In the genomic region with DNA sequence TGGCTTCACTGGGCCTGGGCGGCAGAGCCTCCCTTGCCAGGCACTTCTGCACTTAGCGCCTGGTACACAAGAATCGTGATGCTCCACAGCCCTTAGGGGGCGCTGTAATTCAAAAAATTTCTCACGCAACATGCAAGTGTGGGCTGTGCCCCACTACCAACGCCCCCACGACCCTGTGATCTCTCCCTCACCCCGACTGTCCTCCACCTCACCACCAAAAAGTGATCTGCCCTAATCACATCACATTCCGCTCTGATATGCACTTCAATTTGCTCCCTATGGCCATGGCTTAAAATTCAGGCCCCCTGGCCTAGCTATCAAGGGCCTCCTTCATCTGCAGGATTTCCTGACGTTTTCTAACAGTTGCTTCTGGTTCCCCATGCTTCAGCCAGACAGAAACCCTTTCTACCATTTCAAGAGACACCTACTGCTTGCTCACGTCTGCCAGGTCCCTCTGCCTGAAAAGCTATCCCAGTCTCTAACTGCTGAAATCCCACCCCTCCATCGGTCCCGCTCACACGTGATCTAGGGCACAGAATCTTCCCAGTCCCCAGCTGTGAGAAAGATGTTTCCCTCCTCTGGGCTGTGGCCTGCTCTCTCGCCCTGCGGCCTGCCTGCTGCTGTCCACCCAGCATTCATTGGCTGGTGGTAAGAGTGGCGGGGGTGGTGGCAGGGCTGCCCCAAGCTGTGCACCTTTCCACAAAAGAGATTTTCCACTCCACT, we compare ENCODE assay signal across 11 cellular contexts. TPM values are rescaled to one million over a fixed set of nuclear protein-coding genes. Genes with fewer than 3 reads are reported as not detected.
DNase-seq lines count a peak whose midpoint lies in the region; ATAC-seq, FAIRE-seq and TF ChIP-seq lines count a peak whose summit lies in the region.
"Had no signal": no experiment of that assay in that cellular context is flagged by ENCODE, and none has a peak within 500 bp of the region (broad histone marks: within the 10 kb centered on the region; RNA-seq: fewer than 3 reads in every experiment).

No MANE protein-coding gene starts in this region.

- H3K36me3 ChIP-seq in SK-N-SH (replicated peaks in 1 of 2; ENCODE audit: control insufficient read depth in 1 of 2, insufficient read depth in 2 of 2, low read length in 1 of 2): no peaks in the 10 kb centered on the region
- no peaks in the 10 kb centered on the region for H3K36me3 ChIP-seq in bronchial epithelial cell (ENCODE audit: control insufficient read depth, insufficient read depth, low read length)
- H3K36me3 ChIP-seq: vagina had no signal

- H3K9me3 Mint-ChIP-seq in osteocyte (ENCODE audit: unreplicated experiment): no peaks in the 10 kb centered on the region
- H3K9me3 Mint-ChIP-seq: central memory CD8-positive, alpha-beta T cell had no signal

- no peaks in the 10 kb centered on the region for H3K9me3 ChIP-seq in SK-N-SH
- H3K9me3 ChIP-seq: vagina had no signal

- H3K27me3 ChIP-seq in SK-N-SH (ENCODE audit: insufficient read depth): no peaks in the 10 kb centered on the region
- H3K27me3 ChIP-seq in bronchial epithelial cell (ENCODE audit: control insufficient read depth, insufficient read depth, low read length): no peaks in the 10 kb centered on the region
- H3K27me3 ChIP-seq: vagina had no signal

- H3K4me2 ChIP-seq in SK-N-SH: no peak overlapping the region

- no peak for TF ChIP-seq EP300 in SK-N-SH (IDR thresholded peaks at IDR 0.05; ENCODE audit: borderline replicate concordance in 1 of 2, low read depth in 1 of 2, low read length in 1 of 2)

- CTCF ChIA-PET in SK-N-SH (lab: Yijun Ruan, JAX): interaction anchor here (0.8 to 2.1 kb wide), 4 partner anchors 14 to 35 kb away, joined by 3 to 15 read pairs (median 4); no protein-coding TSS in a partner anchor

- no peak overlapping the region for H3K27ac ChIP-seq in SK-N-SH (ENCODE audit: low read depth in 2 of 2, low read length in 1 of 2)
- H3K27ac ChIP-seq: vagina had no signal

- H3K4me1 ChIP-seq in SK-N-SH (ENCODE audit: control insufficient read depth in 1 of 2, insufficient read depth in 2 of 2, low read depth in 1 of 2, low read length in 1 of 2): peaks cover 10 to 17% of the 10 kb centered on the region in 2 experiments; a peak in 3 of 4 replicates

- no peak overlapping the region for H3K9ac ChIP-seq in SK-N-SH

- 83% methylated on average over 17 of the region's 17 CpGs for WGBS in SK-N-SH (ENCODE audit: low lambda C conversion rate)

- peaks cover 11% of the 10 kb centered on the region for H3F3A ChIP-seq in SK-N-SH (replicated peaks; ENCODE audit: insufficient read depth)

- peaks cover 17% of the 10 kb centered on the region for H3K4me1 Mint-ChIP-seq in osteocyte (ENCODE audit: unreplicated experiment)
- H3K4me1 Mint-ChIP-seq: B cell had no signal

- no peaks in the 10 kb centered on the region for H3K9me2 ChIP-seq in SK-N-SH

- H3K4me3 ChIP-seq in SK-N-SH (ENCODE audit: low read depth in 2 of 2, low read length in 1 of 2) (no peak overlapping the region), bronchial epithelial cell (ENCODE audit: low read depth, low read length) (no peak overlapping the region)
- H3K4me3 ChIP-seq: vagina had no signal

- H2AFZ ChIP-seq in SK-N-SH (ENCODE audit: low read depth): no peak overlapping the region

- H4K20me1 ChIP-seq in SK-N-SH (ENCODE audit: insufficient read depth): no peaks in the 10 kb centered on the region

- no peak overlapping the region for H3K4me3 Mint-ChIP-seq in osteocyte (ENCODE audit: unreplicated experiment)
- H3K4me3 Mint-ChIP-seq: B cell; central memory CD8-positive, alpha-beta T cell had no signal

- no peak for TF ChIP-seq RAD21 in SK-N-SH (IDR thresholded peaks at IDR 0.05; ENCODE audit: low read length)

- DNase-seq in SK-N-SH: no peak
- no peak for DNase-seq in bronchial epithelial cell (ENCODE audit: low read depth)
- DNase-seq in osteocyte (ENCODE audit: extremely low spot score, unreplicated experiment): no peak
- DNase-seq in central memory CD4-positive, alpha-beta T cell: no peak
- no peak for DNase-seq in NOMO-1 (lab: John Stamatoyannopoulos, UW; ENCODE audit: unreplicated experiment in 2 of 2)
- DNase-seq in NCI-H510A treated with DMSO at 0.1 percent for 48 hours (lab: John Stamatoyannopoulos, UW): no peak

- POLR2A ChIA-PET in SK-N-SH (lab: Yijun Ruan, JAX): no interaction called here

- no peak for FAIRE-seq in bronchial epithelial cell (lab: Jason Lieb, UNC)

- H3K27ac Mint-ChIP-seq in osteocyte (ENCODE audit: unreplicated experiment): no peak overlapping the region
- H3K27ac Mint-ChIP-seq: B cell had no signal

- H3K27me3 Mint-ChIP-seq in osteocyte (ENCODE audit: unreplicated experiment): no peaks in the 10 kb centered on the region

- ATAC-seq in SK-N-SH treated with all-trans-retinoic acid at 6 μM for 48 hours: no peak

- no peaks in the 10 kb centered on the region for H3K36me3 Mint-ChIP-seq in osteocyte (ENCODE audit: unreplicated experiment)

- TF ChIP-seq CTCF in SK-N-SH (IDR thresholded peaks at IDR 0.05) (peak; percentile 52), LNCAP (IDR thresholded peaks at IDR 0.05) (peak; percentile 35; the same call in 1 of the 2 replicates), bronchial epithelial cell (IDR thresholded peaks at IDR 0.05; ENCODE audit: insufficient read depth, low read length, severe bottlenecking) (peak; percentile 8), osteocyte (IDR thresholded peaks at IDR 0.05) (peak; percentile 31)

- no peaks in the 10 kb centered on the region for H3K79me2 ChIP-seq in SK-N-SH (ENCODE audit: insufficient read depth)

TF ChIP-seq in SK-N-SH, 30 proteins besides CTCF, POLR2A, EP300 and RAD21:
- no peak for TF ChIP-seq RFX5 (IDR thresholded peaks at IDR 0.05; ENCODE audit: low read length)
- no peak for TF ChIP-seq GABPA (IDR thresholded peaks at IDR 0.05; ENCODE audit: low read depth)
- no peak for TF ChIP-seq RXRA (IDR thresholded peaks at IDR 0.05; ENCODE audit: borderline replicate concordance, low read depth)
- TF ChIP-seq, protein P1, sequence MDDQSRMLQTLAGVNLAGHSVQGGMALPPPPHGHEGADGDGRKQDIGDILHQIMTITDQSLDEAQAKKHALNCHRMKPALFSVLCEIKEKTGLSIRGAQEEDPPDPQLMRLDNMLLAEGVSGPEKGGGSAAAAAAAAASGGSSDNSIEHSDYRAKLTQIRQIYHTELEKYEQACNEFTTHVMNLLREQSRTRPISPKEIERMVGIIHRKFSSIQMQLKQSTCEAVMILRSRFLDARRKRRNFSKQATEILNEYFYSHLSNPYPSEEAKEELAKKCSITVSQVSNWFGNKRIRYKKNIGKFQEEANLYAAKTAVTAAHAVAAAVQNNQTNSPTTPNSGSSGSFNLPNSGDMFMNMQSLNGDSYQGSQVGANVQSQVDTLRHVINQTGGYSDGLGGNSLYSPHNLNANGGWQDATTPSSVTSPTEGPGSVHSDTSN (IDR thresholded peaks at IDR 0.05): no peak
- TF ChIP-seq, protein P2, sequence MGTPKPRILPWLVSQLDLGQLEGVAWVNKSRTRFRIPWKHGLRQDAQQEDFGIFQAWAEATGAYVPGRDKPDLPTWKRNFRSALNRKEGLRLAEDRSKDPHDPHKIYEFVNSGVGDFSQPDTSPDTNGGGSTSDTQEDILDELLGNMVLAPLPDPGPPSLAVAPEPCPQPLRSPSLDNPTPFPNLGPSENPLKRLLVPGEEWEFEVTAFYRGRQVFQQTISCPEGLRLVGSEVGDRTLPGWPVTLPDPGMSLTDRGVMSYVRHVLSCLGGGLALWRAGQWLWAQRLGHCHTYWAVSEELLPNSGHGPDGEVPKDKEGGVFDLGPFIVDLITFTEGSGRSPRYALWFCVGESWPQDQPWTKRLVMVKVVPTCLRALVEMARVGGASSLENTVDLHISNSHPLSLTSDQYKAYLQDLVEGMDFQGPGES (IDR thresholded peaks at IDR 0.05; ENCODE audit: low read depth, low read length): no peak
TF ChIP-seq in SK-N-SH: peak in this region for 0.

TF ChIP-seq in SK-N-SH treated with all-trans-retinoic acid at 6 μM for 48 hours, 23 proteins besides CTCF, POLR2A, EP300 and RAD21 (continues in another document):
- TF ChIP-seq ZNF565 (CRISPR knock-in tag; conservative IDR thresholded peaks at IDR 0.05; ENCODE audit: low read depth) (no peak), ZNF70 (CRISPR knock-in tag; IDR thresholded peaks at IDR 0.05) (no peak), PPARA (CRISPR knock-in tag; IDR thresholded peaks at IDR 0.05; ENCODE audit: borderline replicate concordance) (no peak), GLIS3 (CRISPR knock-in tag; IDR thresholded peaks at IDR 0.05) (no peak), TOX (CRISPR knock-in tag; IDR thresholded peaks at IDR 0.05; ENCODE audit: borderline replicate concordance) (no peak), ARNTL (CRISPR knock-in tag; IDR thresholded peaks at IDR 0.05; ENCODE audit: borderline replicate concordance, low read depth) (no peak), ISL1 (CRISPR knock-in tag; IDR thresholded peaks at IDR 0.05) (no peak), CSDC2 (CRISPR knock-in tag; IDR thresholded peaks at IDR 0.05) (no peak), ZNF8 (CRISPR knock-in tag; IDR thresholded peaks at IDR 0.05) (no peak), ZFP3 (CRISPR knock-in tag; IDR thresholded peaks at IDR 0.05) (no peak), SNAI2 (CRISPR knock-in tag; IDR thresholded peaks at IDR 0.05) (no peak)
- TF ChIP-seq, protein P3, sequence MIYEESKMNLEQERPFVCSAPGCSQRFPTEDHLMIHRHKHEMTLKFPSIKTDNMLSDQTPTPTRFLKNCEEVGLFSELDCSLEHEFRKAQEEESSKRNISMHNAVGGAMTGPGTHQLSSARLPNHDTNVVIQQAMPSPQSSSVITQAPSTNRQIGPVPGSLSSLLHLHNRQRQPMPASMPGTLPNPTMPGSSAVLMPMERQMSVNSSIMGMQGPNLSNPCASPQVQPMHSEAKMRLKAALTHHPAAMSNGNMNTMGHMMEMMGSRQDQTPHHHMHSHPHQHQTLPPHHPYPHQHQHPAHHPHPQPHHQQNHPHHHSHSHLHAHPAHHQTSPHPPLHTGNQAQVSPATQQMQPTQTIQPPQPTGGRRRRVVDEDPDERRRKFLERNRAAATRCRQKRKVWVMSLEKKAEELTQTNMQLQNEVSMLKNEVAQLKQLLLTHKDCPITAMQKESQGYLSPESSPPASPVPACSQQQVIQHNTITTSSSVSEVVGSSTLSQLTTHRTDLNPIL (CRISPR knock-in tag; IDR thresholded peaks at IDR 0.05; ENCODE audit: low read depth): no peak

RNA-seq across cellular contexts. Expression of gene LRRC32, which starts 27.9 kb away (rescaled TPM):
- 0.19 and 0.43 TPM in 2 replicates for polyA plus RNA-seq in SK-N-SH (2012; rRNA removed)
- polyA plus RNA-seq in SK-N-SH (2012; cell fraction: cytosol; rRNA removed): 0.28 and 0.30 TPM in 2 replicates
- polyA plus RNA-seq in SK-N-SH (2012; cell fraction: nucleus; rRNA removed): 0.42 and 0.57 TPM in 2 replicates
- total RNA-seq in bronchial epithelial cell (0.26 TPM in 1 of 2 replicates, not detected in the other), osteocyte (35.6 and 39.6 TPM in 2 replicates)

Comparison
In these comparisons a context has a peak if more than half of its experiments do, and no peak if none do; other contexts are left out.
1. RNA of gene LRRC32, which starts 27.9 kb away (total RNA-seq): 35.6 to 39.6 TPM in osteocyte; 0.26 TPM in bronchial epithelial cell; every median in the first group is over 10 times any median in the second.
2. Peak in every context shown above with its lines, with median percentiles within 50 percentile points of each other: CTCF ChIP-seq.